ENCODE assay signal across 8 cellular contexts in the genomic region with DNA sequence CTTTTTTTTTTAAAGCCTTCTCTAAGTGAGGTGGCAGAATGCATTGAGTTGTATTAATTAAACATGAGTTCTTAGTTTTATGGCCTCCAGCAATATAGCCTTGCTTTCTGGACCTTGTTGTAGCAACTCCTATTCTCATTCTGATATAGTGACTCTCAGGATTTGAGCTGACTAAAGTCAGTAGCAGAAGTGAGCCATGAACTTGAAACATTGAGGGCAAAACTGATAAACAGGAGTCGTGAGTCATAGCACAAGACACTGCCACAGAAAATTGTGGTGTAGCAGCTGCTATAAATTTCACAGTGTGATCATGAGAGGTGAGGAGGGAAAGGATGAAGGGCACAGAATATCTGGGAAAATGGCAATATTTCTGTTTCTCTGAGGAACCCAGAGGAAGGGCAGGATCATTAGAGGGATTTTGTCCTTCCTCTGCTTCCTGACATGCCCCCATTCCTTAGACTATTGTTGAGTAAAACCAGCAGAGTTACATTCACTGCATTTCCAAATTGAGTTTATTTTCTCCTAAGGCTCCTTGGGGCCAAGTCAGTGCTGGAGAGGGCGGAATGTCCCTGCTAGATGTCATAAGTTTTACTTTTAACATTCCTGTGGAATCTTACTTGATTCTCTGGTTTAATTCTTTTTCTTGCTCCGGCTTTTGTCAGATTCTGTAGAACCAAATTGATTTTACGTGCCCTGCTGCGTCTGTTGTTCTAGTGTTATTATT. TPM values are rescaled to one million over a fixed set of nuclear protein-coding genes. Genes with fewer than 3 reads are reported as not detected.
DNase-seq lines count a peak whose midpoint lies in the region; ATAC-seq, FAIRE-seq and TF ChIP-seq lines count a peak whose summit lies in the region.

No MANE protein-coding gene starts in this region.

- FAIRE-seq in HepG2 (lab: Jason Lieb, UNC): no peak
- FAIRE-seq in keratinocyte (lab: Jason Lieb, UNC): peak; percentile 20

- DNase-seq in right lobe of liver (no peak), HepG2 (ENCODE audit: low spot score) (no peak), T-helper 17 cell (no peak), keratinocyte (ENCODE audit: low read depth, low spot score) (no peak), NCI-H1048 (lab: John Stamatoyannopoulos, UW) (no peak), lower leg skin (ENCODE audit: low spot score in 2 of 2) (no peak), Ammon's horn (ENCODE audit: low spot score) (no peak)

- H3K9me3 ChIP-seq in right lobe of liver (no peaks in the 10 kb centered on the region), HepG2 (ENCODE audit: low read length) (no peaks in the 10 kb centered on the region), T-helper 17 cell (ENCODE audit: control insufficient read depth, low read length, poor library complexity, severe bottlenecking) (no peaks in the 10 kb centered on the region), keratinocyte (ENCODE audit: control insufficient read depth, low read depth, low read length) (no peaks in the 10 kb centered on the region)

- dilution Hi-C loops in keratinocyte (cut with MboI; ENCODE audit: extremely low pct_ligation_motif_present, low sequenced_read_pairs): no loop called here

- peaks cover 3% of the 10 kb centered on the region for H3K36me3 Mint-ChIP-seq in T-helper 17 cell (ENCODE audit: low read depth)

- H3K27ac ChIP-seq in right lobe of liver (no peak overlapping the region), HepG2 (ENCODE audit: extremely low read length, insufficient read depth, low read length) (no peak overlapping the region), keratinocyte (ENCODE audit: control insufficient read depth, insufficient read depth, low read length) (no peak overlapping the region)

- H3K4me1 ChIP-seq in right lobe of liver (no peaks in the 10 kb centered on the region), HepG2 (ENCODE audit: insufficient read depth, low read length) (peaks cover 9% of the 10 kb centered on the region), keratinocyte (ENCODE audit: control insufficient read depth, extremely low read depth, insufficient read depth, low read length) (no peaks in the 10 kb centered on the region)

- POLR2A ChIA-PET in HepG2 (lab: Yijun Ruan, JAX): no interaction called here

- H3K27me3 Mint-ChIP-seq in T-helper 17 cell: no peaks in the 10 kb centered on the region

- WGBS in right lobe of liver (ENCODE audit: insufficient coverage, low coverage, low lambda C conversion rate, missing lambda C conversion rate): 80% methylated on average over 5 of the region's 5 CpGs
- 51% methylated on average over 5 of the region's 5 CpGs for WGBS in HepG2 (ENCODE audit: low lambda C conversion rate)
- WGBS in lower leg skin, 2 donors: 75 to 78% methylated on average over 5 of the region's 5 CpGs

- no peak overlapping the region for H3K4me2 ChIP-seq in HepG2 (ENCODE audit: low read depth, low read length)
- H3K4me2 ChIP-seq in keratinocyte (ENCODE audit: control insufficient read depth, extremely low read depth, insufficient read depth, low read depth, low read length): no peak overlapping the region

- peak in 3 of 4 donors; percentile 56 to 75 (median 73) for ATAC-seq in right lobe of liver
- ATAC-seq in HepG2: no peak
- peak; percentile 99 for ATAC-seq in HG02885 (IDR thresholded peaks at IDR 0.05; ENCODE audit: poor library complexity, unreplicated experiment)
- peak; percentile 74 for ATAC-seq in T-helper 17 cell

- no peak overlapping the region for H2AFZ ChIP-seq in HepG2 (ENCODE audit: low read length)
- H2AFZ ChIP-seq in keratinocyte (ENCODE audit: control insufficient read depth, low read length): no peak overlapping the region

- H3K4me3 Mint-ChIP-seq in T-helper 17 cell: peak overlapping the region; percentile 7

- H4K20me1 ChIP-seq in HepG2 (ENCODE audit: insufficient read depth, low read length) (no peaks in the 10 kb centered on the region), keratinocyte (ENCODE audit: control insufficient read depth, extremely low read depth, insufficient read depth, low read length) (no peaks in the 10 kb centered on the region)

- no peaks in the 10 kb centered on the region for H3K79me2 ChIP-seq in HepG2 (ENCODE audit: insufficient read depth, low read length)
- no peaks in the 10 kb centered on the region for H3K79me2 ChIP-seq in keratinocyte (ENCODE audit: control insufficient read depth, insufficient read depth, low read length)

- H3K27me3 ChIP-seq in right lobe of liver (no peaks in the 10 kb centered on the region), HepG2 (ENCODE audit: control insufficient read depth in 1 of 2, insufficient read depth in 2 of 2, low read length in 2 of 2) (no peaks in the 10 kb centered on the region; a peak in 1 of 5 replicates), keratinocyte (ENCODE audit: control insufficient read depth, extremely low read depth, insufficient read depth, low read length) (no peaks in the 10 kb centered on the region)

- no peak overlapping the region for H3K4me3 ChIP-seq in right lobe of liver
- no peak overlapping the region for H3K4me3 ChIP-seq in HepG2 (replicated peaks in 1 of 3; ENCODE audit: insufficient read depth in 1 of 3, low read depth in 2 of 3, low read length in 3 of 3)
- H3K4me3 ChIP-seq in keratinocyte (ENCODE audit: control insufficient read depth in 2 of 3, extremely low read depth in 1 of 3, insufficient read depth in 2 of 3, low read depth in 1 of 3, low read length in 3 of 3): no peak overlapping the region
- no peak overlapping the region for H3K4me3 ChIP-seq in lower leg skin (ENCODE audit: low read depth, poor library complexity, severe bottlenecking)

- no peaks in the 10 kb centered on the region for H3K9me1 ChIP-seq in keratinocyte (ENCODE audit: control insufficient read depth, extremely low read depth, insufficient read depth, low read length)

- H3K36me3 ChIP-seq in right lobe of liver (no peaks in the 10 kb centered on the region), HepG2 (replicated peaks in 1 of 2; ENCODE audit: control insufficient read depth in 1 of 2, insufficient read depth in 2 of 2, low read length in 2 of 2) (no peaks in the 10 kb centered on the region), keratinocyte (ENCODE audit: control insufficient read depth in 2 of 2, extremely low read depth in 1 of 2, insufficient read depth in 2 of 2, low read length in 2 of 2) (no peaks in the 10 kb centered on the region)

- peak overlapping the region; percentile 87 for H3K27ac Mint-ChIP-seq in T-helper 17 cell

- in situ Hi-C loops in HepG2 (cut with HindIII; ENCODE audit: extremely low pct_ligation_motif_present, low pct_unique_long_range_greater_than_20kb): no loop called here

- peaks cover 37% of the 10 kb centered on the region for H3K4me1 Mint-ChIP-seq in T-helper 17 cell

- H3K9ac ChIP-seq in HepG2 (ENCODE audit: insufficient read depth, low read depth, low read length) (no peak overlapping the region), keratinocyte (ENCODE audit: control insufficient read depth, extremely low read depth, insufficient read depth, low read length) (no peak overlapping the region)

- BruUV-seq in HepG2 (replicated peaks; lab: Mats Ljungman, UMichigan): no TSS peak

- TF ChIP-seq CTCF in right lobe of liver (IDR thresholded peaks at IDR 0.05) (no peak), HepG2 (CRISPR knock-in tag; IDR thresholded peaks at IDR 0.05) (no peak), keratinocyte (optimal IDR thresholded peaks at IDR 0.05 in 1 of 3, IDR thresholded peaks at IDR 0.05 in 1 of 3, conservative IDR thresholded peaks at IDR 0.05 in 1 of 3; ENCODE audit: extremely low read depth in 1 of 3, insufficient read depth in 2 of 3, low read length in 3 of 3) (no peak), lower leg skin (IDR thresholded peaks at IDR 0.05) (no peak)

- TF ChIP-seq RAD21 in HepG2 (CRISPR knock-in tag; IDR thresholded peaks at IDR 0.05): no peak

- TF ChIP-seq EP300 in HepG2 (IDR thresholded peaks at IDR 0.05; ENCODE audit: low read depth in 2 of 2, low read length in 2 of 2) (no peak), HepG2 (CRISPR knock-in tag; IDR thresholded peaks at IDR 0.05; ENCODE audit: borderline replicate concordance) (no peak)

- CTCF ChIA-PET in HepG2 (lab: Yijun Ruan, JAX; ENCODE audit: low intra/inter-chr PET ratio, low total read pairs): no interaction called here

- intact Hi-C loops in right lobe of liver (cut with DNase I) (no loop called here), HepG2 (cut with micrococcal nuclease; ENCODE audit: unreplicated experiment) (no loop called here), lower leg skin (cut with DNase I; ENCODE audit: low total_unique reads) (no loop called here)

- no peak for TF ChIP-seq POLR2A in right lobe of liver (IDR thresholded peaks at IDR 0.05)
- no peak for TF ChIP-seq POLR2A in HepG2 (IDR thresholded peaks at IDR 0.05; ENCODE audit: insufficient read depth in 1 of 2, low read depth in 2 of 2, low read length in 2 of 2)
- TF ChIP-seq POLR2A in lower leg skin (IDR thresholded peaks at IDR 0.05): no peak

RNA-seq across cellular contexts. Expression of a gene that starts 7.5 kb away (rescaled TPM):
- 1 to 10 TPM; 1.3 to 2.7 (median 1.6) TPM for total RNA-seq in right lobe of liver
- total RNA-seq in HepG2 (2016; rRNA removed; fragmentation: Illumina TruSeq; extraction: Trizol): 1.2 and 1.6 TPM in 2 replicates
- total RNA-seq in HepG2 (2016; cell fraction: cytosol; rRNA removed; fragmentation: Illumina TruSeq; extraction: Trizol; ENCODE audit: low read depth): 1.3 TPM in 1 of 2 replicates, not detected in the other
- 0.91 and 1.3 TPM in 2 replicates for total RNA-seq in HepG2 (2016; cell fraction: insoluble cytoplasmic fraction; rRNA removed; fragmentation: Illumina TruSeq; extraction: Trizol)
- 0.87 and 1.3 TPM in 2 replicates for total RNA-seq in HepG2 (2016; cell fraction: membrane; rRNA removed; fragmentation: Illumina TruSeq; extraction: Trizol)
- total RNA-seq in HepG2 (2016; cell fraction: nucleus; rRNA removed; fragmentation: Illumina TruSeq; extraction: Trizol): 1.4 and 1.8 TPM in 2 replicates
- polyA plus RNA-seq in HepG2 (2011; rRNA removed): 0.51 and 1.7 TPM in 2 replicates
- polyA plus RNA-seq in HepG2 (2011; cell fraction: cytosol; rRNA removed): 0.52 and 0.58 TPM in 2 replicates
- polyA plus RNA-seq in HepG2 (2011; cell fraction: nucleus; rRNA removed): 0.66 and 1.4 TPM in 2 replicates
- polyA plus RNA-seq in HepG2 (2012): 0.49 and 0.91 TPM in 2 replicates
- polyA plus RNA-seq in HepG2 (2016; cell fraction: cytosol; fragmentation: Illumina TruSeq; extraction: Trizol; ENCODE audit: low read depth): 0.19 and 0.29 TPM in 2 replicates
- 1.1 and 1.9 TPM in 2 replicates for polyA plus RNA-seq in HepG2 (2016; cell fraction: insoluble cytoplasmic fraction; fragmentation: Illumina TruSeq; extraction: Trizol; ENCODE audit: low read depth)
- 1.2 TPM in 2 replicates for polyA plus RNA-seq in HepG2 (2016; cell fraction: membrane; fragmentation: Illumina TruSeq; extraction: Trizol; ENCODE audit: low read depth)
- 0.57 and 1.5 TPM in 2 replicates for polyA plus RNA-seq in HepG2 (2016; cell fraction: nucleus; fragmentation: Illumina TruSeq; extraction: Trizol; ENCODE audit: insufficient read depth, low read depth)
- polyA minus RNA-seq in HepG2 (2011; rRNA and poly(A)+ RNA removed; ENCODE audit: low replicate concordance): 0.56 and 1.6 TPM in 2 replicates
- 0.69 TPM in 1 of 2 replicates, not detected in the other for polyA minus RNA-seq in HepG2 (2011; cell fraction: cytosol; rRNA and poly(A)+ RNA removed)
- 0.64 and 0.87 TPM in 2 replicates for polyA minus RNA-seq in HepG2 (2011; cell fraction: nucleus; rRNA and poly(A)+ RNA removed)
- 10 to 100 TPM in 1 of 2 donors, 1 to 10 TPM in 1; 9.9 to 22.2 TPM for total RNA-seq in T-helper 17 cell
- 0.39 to 0.54 TPM (median 0.40 TPM) in 3 replicates for polyA plus RNA-seq in keratinocyte
- not detected for polyA plus RNA-seq in keratinocyte (2011; ENCODE audit: low read depth)
- 0.27 and 0.44 TPM in 2 replicates for polyA plus RNA-seq in keratinocyte (2011; cell fraction: cytosol; rRNA removed)
- polyA plus RNA-seq in keratinocyte (2011; cell fraction: nucleus; rRNA removed): 0.13 and 0.29 TPM in 2 replicates
- 0.40 TPM in 1 of 2 replicates, not detected in the other for polyA plus RNA-seq in keratinocyte (2012; ENCODE audit: low replicate concordance)
- 0.35 TPM in 1 of 3 replicates, not detected in the others for polyA minus RNA-seq in keratinocyte
- polyA minus RNA-seq in keratinocyte (2011; cell fraction: cytosol; rRNA and poly(A)+ RNA removed): not detected
- 1.2 TPM in 1 of 2 replicates, not detected in the other for polyA minus RNA-seq in keratinocyte (2011; cell fraction: nucleus; rRNA and poly(A)+ RNA removed)
- total RNA-seq in lower leg skin: under 1 TPM in 1 of 4 donors, not detected in 3; 0.34 TPM

RNA-seq across cellular contexts. Expression of a gene that starts 47.4 kb away (rescaled TPM):
- total RNA-seq in right lobe of liver: 10 to 100 TPM; 45.5 to 82.2 (median 69.1) TPM
- total RNA-seq in HepG2 (2016; rRNA removed; fragmentation: Illumina TruSeq; extraction: Trizol): 68.5 and 127 TPM in 2 replicates
- 36.4 and 46.3 TPM in 2 replicates for total RNA-seq in HepG2 (2016; cell fraction: cytosol; rRNA removed; fragmentation: Illumina TruSeq; extraction: Trizol; ENCODE audit: low read depth)
- total RNA-seq in HepG2 (2016; cell fraction: insoluble cytoplasmic fraction; rRNA removed; fragmentation: Illumina TruSeq; extraction: Trizol): 82.3 and 126 TPM in 2 replicates
- total RNA-seq in HepG2 (2016; cell fraction: membrane; rRNA removed; fragmentation: Illumina TruSeq; extraction: Trizol): 62.4 and 64.9 TPM in 2 replicates
- total RNA-seq in HepG2 (2016; cell fraction: nucleus; rRNA removed; fragmentation: Illumina TruSeq; extraction: Trizol): 126 and 143 TPM in 2 replicates
- polyA plus RNA-seq in HepG2 (2011; rRNA removed): 90.5 and 98.2 TPM in 2 replicates
- polyA plus RNA-seq in HepG2 (2011; cell fraction: cytosol; rRNA removed): 61.4 and 84.5 TPM in 2 replicates
- 91.0 and 114 TPM in 2 replicates for polyA plus RNA-seq in HepG2 (2011; cell fraction: nucleus; rRNA removed)
- 68.5 and 69.2 TPM in 2 replicates for polyA plus RNA-seq in HepG2 (2012)
- polyA plus RNA-seq in HepG2 (2016; cell fraction: cytosol; fragmentation: Illumina TruSeq; extraction: Trizol; ENCODE audit: low read depth): 22.0 and 27.6 TPM in 2 replicates
- 60.7 and 70.5 TPM in 2 replicates for polyA plus RNA-seq in HepG2 (2016; cell fraction: insoluble cytoplasmic fraction; fragmentation: Illumina TruSeq; extraction: Trizol; ENCODE audit: low read depth)
- 40.1 and 44.7 TPM in 2 replicates for polyA plus RNA-seq in HepG2 (2016; cell fraction: membrane; fragmentation: Illumina TruSeq; extraction: Trizol; ENCODE audit: low read depth)
- polyA plus RNA-seq in HepG2 (2016; cell fraction: nucleus; fragmentation: Illumina TruSeq; extraction: Trizol; ENCODE audit: insufficient read depth, low read depth): 178 and 205 TPM in 2 replicates
- 167 and 331 TPM in 2 replicates for polyA minus RNA-seq in HepG2 (2011; rRNA and poly(A)+ RNA removed; ENCODE audit: low replicate concordance)
- 67.1 and 75.4 TPM in 2 replicates for polyA minus RNA-seq in HepG2 (2011; cell fraction: cytosol; rRNA and poly(A)+ RNA removed)
- polyA minus RNA-seq in HepG2 (2011; cell fraction: nucleus; rRNA and poly(A)+ RNA removed): 64.4 and 78.3 TPM in 2 replicates
- total RNA-seq in T-helper 17 cell: 100 to 1,000 TPM; 185 to 188 TPM
- polyA plus RNA-seq in keratinocyte: 107 to 158 TPM (median 127 TPM) in 3 replicates
- 54.4 TPM for polyA plus RNA-seq in keratinocyte (2011; ENCODE audit: low read depth)
- 69.1 and 88.0 TPM in 2 replicates for polyA plus RNA-seq in keratinocyte (2011; cell fraction: cytosol; rRNA removed)
- 194 TPM in 2 replicates for polyA plus RNA-seq in keratinocyte (2011; cell fraction: nucleus; rRNA removed)
- polyA plus RNA-seq in keratinocyte (2012; ENCODE audit: low replicate concordance): 89.3 and 93.7 TPM in 2 replicates
- 175 to 246 TPM (median 180 TPM) in 3 replicates for polyA minus RNA-seq in keratinocyte
- polyA minus RNA-seq in keratinocyte (2011; cell fraction: cytosol; rRNA and poly(A)+ RNA removed): 146 TPM
- 138 and 158 TPM in 2 replicates for polyA minus RNA-seq in keratinocyte (2011; cell fraction: nucleus; rRNA and poly(A)+ RNA removed)
- total RNA-seq in lower leg skin: 100 to 1,000 TPM in 1 of 4 donors, 10 to 100 TPM in 3; 72.8 to 122 (median 73.4) TPM
